Comparison of ENCODE assay signal across 2 cellular contexts in the genomic region with DNA sequence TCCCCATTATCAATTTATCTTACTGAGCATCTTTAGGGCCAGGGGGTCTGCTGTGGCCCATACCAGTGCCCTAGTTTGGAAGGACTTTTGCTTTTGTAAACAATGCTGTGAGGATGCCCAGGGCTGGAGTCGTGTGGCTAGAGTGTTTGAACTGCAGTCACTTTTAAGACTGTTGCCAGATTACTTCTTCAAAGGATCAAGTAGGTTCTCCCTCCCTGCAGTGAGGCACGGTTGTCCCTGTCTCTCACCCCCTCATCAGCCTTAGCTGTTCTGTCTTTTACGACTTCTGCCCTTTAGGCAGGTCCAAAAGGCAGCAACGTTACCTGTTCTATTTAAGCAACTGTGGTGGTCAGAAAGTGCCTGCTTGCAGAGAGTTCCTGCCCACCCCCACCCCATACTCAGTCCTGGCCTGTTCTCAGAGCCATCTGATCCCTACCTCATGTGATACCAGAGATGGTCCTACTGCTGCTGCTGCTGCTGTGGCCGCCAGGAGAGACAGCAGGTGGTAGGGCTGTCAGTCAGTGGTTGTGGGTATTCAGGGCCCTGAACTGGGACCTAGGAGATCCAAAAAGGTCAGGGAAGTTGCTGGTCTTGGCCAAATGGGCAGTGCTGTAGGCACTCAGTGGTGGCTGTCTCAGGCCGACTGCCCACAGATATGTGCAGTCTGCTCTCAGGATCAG. TPM values are rescaled to one million over a fixed set of nuclear protein-coding genes. Genes with fewer than 3 reads are reported as not detected.
"Had no signal": no experiment of that assay in that cellular context is flagged by ENCODE, and none has a peak within 500 bp of the region (broad histone marks: within the 10 kb centered on the region; RNA-seq: fewer than 3 reads in every experiment).

No MANE protein-coding gene starts in this region.

RNA-seq across cellular contexts. Expression of gene AMIGO3, which starts 25.0 kb away (rescaled TPM):
- total RNA-seq: activated CD4-positive, alpha-beta memory T cell treated with anti-CD3 and anti-CD28 coated beads for 36 hours had no signal
- polyA plus RNA-seq: fibroblast of lung had no signal
